In the genomic region with DNA sequence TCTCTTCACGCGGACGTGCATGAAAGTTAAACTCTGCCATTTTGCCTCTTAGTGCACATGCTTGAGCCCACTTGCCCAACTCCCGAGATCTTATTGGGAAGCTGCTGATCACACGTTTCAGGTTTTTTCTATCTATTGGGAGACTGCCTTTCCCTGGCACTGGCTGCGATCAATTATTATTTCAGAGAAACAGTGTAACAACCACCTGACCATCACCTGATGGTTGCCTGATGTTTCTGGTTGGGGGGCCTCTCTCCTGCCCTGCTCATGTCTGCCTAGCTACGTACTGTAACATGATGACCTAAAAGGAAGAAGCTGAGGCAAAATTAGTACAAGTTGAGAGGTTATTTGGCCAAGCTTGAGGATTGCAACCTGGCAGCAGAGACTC, we compare ENCODE assay signal across 31 cellular contexts. TPM values are rescaled to one million over a fixed set of nuclear protein-coding genes. Genes with fewer than 3 reads are reported as not detected.
"Had no signal": no experiment of that assay in that cellular context is flagged by ENCODE, and none has a peak within 500 bp of the region (broad histone marks: within the 10 kb centered on the region; RNA-seq: fewer than 3 reads in every experiment).

No MANE protein-coding gene starts in this region.

- ATAC-seq: esophagus mucosa; heart left ventricle; left colon; naive thymus-derived CD8-positive, alpha-beta T cell had no signal

- H3K27me3 Mint-ChIP-seq: activated CD4-positive, alpha-beta memory T cell treated with anti-CD3 and anti-CD28 coated beads for 36 hours; activated naive CD8-positive, alpha-beta T cell treated with anti-CD3 and anti-CD28 coated beads, Interleukin-2, amount 10 ng/mL, durations not matched to agents 7 days and 5 days; activated T-cell treated with anti-CD3 and anti-CD28 coated beads, Interleukin-2, amount 50 U/mL, for 24 hours had no signal

- H3K4me3 ChIP-seq: ascending aorta, cardiac muscle cell, heart left ventricle, right atrium auricular region, smooth muscle cell, tibial nerve had no signal

- H3K27me3 ChIP-seq: ascending aorta, heart left ventricle, right atrium auricular region, tibial nerve had no signal

- H3K4me2 ChIP-seq: smooth muscle cell had no signal

- H3K36me3 Mint-ChIP-seq: activated CD4-positive, alpha-beta memory T cell treated with anti-CD3 and anti-CD28 coated beads for 36 hours; activated naive CD4-positive, alpha-beta T cell treated with anti-CD3 and anti-CD28 coated beads, Interleukin-2, amount 10 ng/mL, durations not matched to agents 7 days and 5 days; activated naive CD8-positive, alpha-beta T cell treated with anti-CD3 and anti-CD28 coated beads, Interleukin-2, amount 10 ng/mL, durations not matched to agents 7 days and 5 days; brain; immature natural killer cell; naive thymus-derived CD8-positive, alpha-beta T cell had no signal

- H3K9me3 ChIP-seq: ascending aorta, heart left ventricle, right atrium auricular region, tibial nerve had no signal

- H3K9me3 Mint-ChIP-seq: activated CD4-positive, alpha-beta memory T cell treated with anti-CD3 and anti-CD28 coated beads for 36 hours; activated CD4-positive, alpha-beta T cell treated with anti-CD3 and anti-CD28 coated beads, Interleukin-2, amount 10 ng/mL, durations not matched to agents 24 days and 14 days; activated naive CD4-positive, alpha-beta T cell treated with anti-CD3 and anti-CD28 coated beads, Interleukin-2, amount 10 ng/mL, durations not matched to agents 7 days and 5 days; activated naive CD8-positive, alpha-beta T cell treated with anti-CD3 and anti-CD28 coated beads, Interleukin-2, amount 10 ng/mL, durations not matched to agents 7 days and 5 days; activated T-cell treated with anti-CD3 and anti-CD28 coated beads, Interleukin-2, amount 50 U/mL, for 24 hours; brain; immature natural killer cell; naive thymus-derived CD8-positive, alpha-beta T cell; neural crest cell; T-helper 1 cell treated with Interleukin-12 subunit alpha and Interleukin-12 subunit beta and Interleukin-4 antibody, amounts not matched to agents 30 μg/mL and 1 μg/mL, for 36 hours had no signal

- DNase-seq: activated CD4-positive, alpha-beta memory T cell treated with anti-CD3 and anti-CD28 coated beads for 36 hours; activated CD4-positive, alpha-beta T cell treated with anti-CD3 and anti-CD28 coated beads, Interleukin-2, amount 10 ng/mL, durations not matched to agents 24 days and 14 days; activated CD4-positive, CD25-positive, alpha-beta regulatory T cell treated with anti-CD3 and anti-CD28 coated beads, Interleukin-2, amount 50 U/mL, for 72 hours; activated CD8-positive, alpha-beta memory T cell treated with anti-CD3 and anti-CD28 coated beads, Interleukin-2, amount 50 U/mL, for 48 hours; activated gamma-delta T cell; activated naive CD4-positive, alpha-beta T cell treated with anti-CD3 and anti-CD28 coated beads, Interleukin-2, amount 10 ng/mL, durations not matched to agents 7 days and 5 days; activated naive CD8-positive, alpha-beta T cell treated with anti-CD3 and anti-CD28 coated beads, Interleukin-2, amount 10 ng/mL, durations not matched to agents 7 days and 5 days; activated T-cell treated with anti-CD3 and anti-CD28 coated beads, Interleukin-2, amount 50 U/mL, for 24 hours; cortex of kidney; foreskin fibroblast; heart left ventricle; immature natural killer cell; kidney; left colon; midbrain; naive thymus-derived CD8-positive, alpha-beta T cell; stimulated activated CD4-positive, alpha-beta T cell treated with anti-CD3 and anti-CD28 coated beads, Interleukin-15, amount 100 ng/mL, for 24 hours; stimulated activated CD4-positive, alpha-beta T cell treated with anti-CD3 and anti-CD28 coated beads, Interleukin-2, amount 100 ng/mL, for 24 hours; stimulated activated naive CD4-positive, alpha-beta T cell treated with Interleukin-2 at 50 U/mL for 16 hours; SW 1271; T-helper 9 cell; WERI-Rb-1 had no signal

- H3K4me1 Mint-ChIP-seq: activated CD4-positive, alpha-beta T cell treated with anti-CD3 and anti-CD28 coated beads, Interleukin-2, amount 10 ng/mL, durations not matched to agents 24 days and 14 days; activated naive CD4-positive, alpha-beta T cell treated with anti-CD3 and anti-CD28 coated beads, Interleukin-2, amount 10 ng/mL, durations not matched to agents 7 days and 5 days; activated naive CD8-positive, alpha-beta T cell treated with anti-CD3 and anti-CD28 coated beads, Interleukin-2, amount 10 ng/mL, durations not matched to agents 7 days and 5 days; brain; immature natural killer cell; naive thymus-derived CD8-positive, alpha-beta T cell had no signal

- H3K4me3 Mint-ChIP-seq: activated CD4-positive, alpha-beta memory T cell treated with anti-CD3 and anti-CD28 coated beads for 36 hours; activated CD4-positive, alpha-beta T cell treated with anti-CD3 and anti-CD28 coated beads, Interleukin-2, amount 10 ng/mL, durations not matched to agents 24 days and 14 days; activated naive CD4-positive, alpha-beta T cell treated with anti-CD3 and anti-CD28 coated beads, Interleukin-2, amount 10 ng/mL, durations not matched to agents 7 days and 5 days; activated naive CD8-positive, alpha-beta T cell treated with anti-CD3 and anti-CD28 coated beads, Interleukin-2, amount 10 ng/mL, durations not matched to agents 7 days and 5 days; activated T-cell treated with anti-CD3 and anti-CD28 coated beads, Interleukin-2, amount 50 U/mL, for 24 hours; brain; immature natural killer cell; naive thymus-derived CD8-positive, alpha-beta T cell; neural crest cell; T-helper 1 cell treated with Interleukin-12 subunit alpha and Interleukin-12 subunit beta and Interleukin-4 antibody, amounts not matched to agents 30 μg/mL and 1 μg/mL, for 36 hours had no signal

- H3K4me1 ChIP-seq: ascending aorta, right atrium auricular region, tibial nerve had no signal

- H3K27ac Mint-ChIP-seq: activated CD4-positive, alpha-beta memory T cell treated with anti-CD3 and anti-CD28 coated beads for 36 hours; activated CD4-positive, alpha-beta T cell treated with anti-CD3 and anti-CD28 coated beads, Interleukin-2, amount 10 ng/mL, durations not matched to agents 24 days and 14 days; activated naive CD4-positive, alpha-beta T cell treated with anti-CD3 and anti-CD28 coated beads, Interleukin-2, amount 10 ng/mL, durations not matched to agents 7 days and 5 days; activated naive CD8-positive, alpha-beta T cell treated with anti-CD3 and anti-CD28 coated beads, Interleukin-2, amount 10 ng/mL, durations not matched to agents 7 days and 5 days; activated T-cell treated with anti-CD3 and anti-CD28 coated beads, Interleukin-2, amount 50 U/mL, for 24 hours; brain; immature natural killer cell; naive thymus-derived CD8-positive, alpha-beta T cell; T-helper 1 cell treated with Interleukin-12 subunit alpha and Interleukin-12 subunit beta and Interleukin-4 antibody, amounts not matched to agents 30 μg/mL and 1 μg/mL, for 36 hours had no signal

- H3K36me3 ChIP-seq: ascending aorta, cardiac muscle cell, heart left ventricle, right atrium auricular region, tibial nerve, WERI-Rb-1 had no signal

- H3K27ac ChIP-seq: ascending aorta, cardiac muscle cell, heart left ventricle, right atrium auricular region, tibial nerve, WERI-Rb-1 had no signal

RNA-seq across cellular contexts. Expression of a gene that starts 58.2 kb away (rescaled TPM):
- polyA plus RNA-seq: naive thymus-derived CD8-positive, alpha-beta T cell had no signal
